In the genomic region with DNA sequence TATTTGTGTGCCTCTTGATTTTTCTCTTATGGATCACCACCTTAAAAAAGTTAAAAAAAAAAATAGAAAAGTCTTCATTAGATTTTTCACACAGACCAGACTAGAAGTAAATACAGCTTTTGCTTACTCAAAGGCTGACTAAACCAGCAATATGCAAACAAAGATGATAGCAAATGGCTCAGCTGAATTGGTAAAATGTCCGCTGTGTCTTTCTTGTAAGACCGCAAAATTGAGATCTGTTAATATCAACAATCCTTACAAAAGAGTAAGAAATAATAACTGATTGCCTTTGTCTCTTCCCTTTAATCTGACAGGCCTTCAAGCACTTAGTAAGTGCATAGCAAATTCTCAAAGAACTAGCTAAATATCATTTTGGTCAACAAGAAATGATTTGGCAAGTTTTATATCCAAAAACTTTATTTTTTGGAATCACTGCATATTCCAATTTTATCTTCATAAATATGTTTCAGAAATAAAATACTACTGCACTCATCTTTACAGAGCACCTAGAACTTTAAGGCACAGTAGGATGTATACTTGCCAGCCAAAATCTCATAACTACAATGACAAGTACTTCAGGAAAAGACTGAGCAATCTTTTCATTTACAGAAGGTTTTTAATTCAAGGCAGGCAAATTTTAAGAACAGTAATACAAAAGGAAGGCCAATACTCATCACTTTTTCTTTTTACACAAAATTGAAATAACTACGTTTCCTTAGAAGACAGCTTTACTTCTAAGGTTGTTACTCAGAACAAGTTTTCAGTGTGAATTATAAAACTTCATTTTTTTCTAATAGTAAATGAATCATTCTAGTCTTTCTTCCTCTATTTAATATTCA, we compare ENCODE assay signal across 1 cellular context.
TF ChIP-seq lines count a peak whose summit lies in the region.

No MANE protein-coding gene starts in this region.

TF ChIP-seq in HepG2, 621 proteins besides CTCF, POLR2A, EP300 and RAD21 (continued from another document):
- TF ChIP-seq HBP1 (CRISPR knock-in tag; IDR thresholded peaks at IDR 0.05; ENCODE audit: low read depth), result no peak
TF ChIP-seq in HepG2: peak in this region for 20.
